Comparison of ENCODE assay signal across 1 cellular context in genomic region chr20:5172903-5173463, GRCh38.
TF ChIP-seq lines count a peak whose summit lies in the region.

No MANE protein-coding gene starts in this region.

TF ChIP-seq in WTC11, 78 proteins besides CTCF, POLR2A, EP300 and RAD21 (continued from another document):
- TF ChIP-seq ESRRA (CRISPR knock-in tag; IDR thresholded peaks at IDR 0.05; ENCODE audit: borderline replicate concordance): no peak
TF ChIP-seq in WTC11: peak in this region for 1.
